8 cellular contexts compared by ENCODE assay signal in the genomic region with DNA sequence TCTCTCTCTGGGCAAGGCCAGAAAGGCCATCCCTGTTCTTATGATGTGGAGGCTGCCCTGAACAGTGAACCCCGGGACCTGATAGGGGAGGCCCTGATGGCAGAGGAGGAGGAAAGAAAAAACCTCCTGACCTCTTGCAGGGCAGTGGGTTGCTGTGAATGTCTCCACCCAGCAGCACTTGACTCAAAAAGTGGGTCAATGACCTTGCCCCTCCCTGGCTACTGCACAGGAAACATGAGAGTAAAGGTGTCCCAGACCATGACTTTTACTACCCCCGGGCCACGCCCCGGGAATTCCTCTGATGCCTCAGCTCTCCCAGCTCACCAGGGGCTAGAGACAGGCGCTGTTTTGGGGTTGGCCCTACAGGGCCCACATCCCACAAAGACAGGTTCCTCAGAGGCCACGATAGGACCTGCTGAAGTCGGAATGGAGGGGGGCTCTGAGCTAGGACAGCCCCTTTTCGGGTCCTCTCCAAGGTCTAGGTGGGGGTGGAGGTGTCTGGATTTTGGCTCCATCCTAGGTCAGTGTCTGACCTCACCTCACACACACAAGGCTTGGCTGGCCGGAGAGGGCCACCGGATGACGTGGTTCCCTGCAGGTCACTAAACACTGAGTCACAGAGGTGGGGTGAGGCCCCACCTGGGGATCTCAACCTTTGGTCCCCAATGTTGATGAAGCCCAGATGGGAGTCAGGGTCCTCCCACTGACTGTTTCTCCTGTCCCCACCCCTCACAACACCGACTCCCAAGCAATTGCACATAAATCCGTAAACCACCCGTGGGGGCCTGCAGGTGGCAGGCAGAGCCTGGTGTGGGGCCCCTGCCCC. TPM values are rescaled to one million over a fixed set of nuclear protein-coding genes. Genes with fewer than 3 reads are reported as not detected.
A peak's percentile ranks its signal among the peaks of the same experiment; 100 is the strongest.
DNase-seq lines count a peak whose midpoint lies in the region; ATAC-seq lines count a peak whose summit lies in the region.

No MANE protein-coding gene starts in this region.

- H3K4me1 Mint-ChIP-seq in T-helper 17 cell = peaks cover 50% of the 10 kb centered on the region

- H3K4me3 Mint-ChIP-seq in T-helper 17 cell = peak overlapping the region; percentile 98

- DNase-seq in activated CD4-positive, alpha-beta T cell treated with anti-CD3 and anti-CD28 coated beads for 48 hours = peak; percentile 40
- DNase-seq in activated CD4-positive, alpha-beta T cell treated with anti-CD3 and anti-CD28 coated beads for 1 hour = no peak
- peak in 2 of 3 donors; percentile 39 to 50 for DNase-seq in T-helper 17 cell
- peak; percentile 64 for DNase-seq in stimulated activated naive CD8-positive, alpha-beta T cell treated with anti-CD3 and anti-CD28 coated beads, Interleukin-15, Interleukin-2, amounts not matched to agents 100 U/mL and 50 U/mL, for 24 hours
- no peak for DNase-seq in DMS 273 (lab: John Stamatoyannopoulos, UW; ENCODE audit: unreplicated experiment)
- no peak for DNase-seq in SHP77 treated with DMSO at 0.1 percent for 48 hours (lab: John Stamatoyannopoulos, UW)

- no peak for ATAC-seq in T-helper 17 cell
- ATAC-seq in stimulated activated naive CD8-positive, alpha-beta T cell treated with anti-CD3 and anti-CD28 coated beads, Interleukin-15, Interleukin-2, amounts not matched to agents 100 U/mL and 50 U/mL, for 24 hours = no peak
- no peak for ATAC-seq in HG03108 (IDR thresholded peaks at IDR 0.05; ENCODE audit: unreplicated experiment)

- peak overlapping the region; percentile 100 for H3K27ac Mint-ChIP-seq in T-helper 17 cell

- H3K27me3 Mint-ChIP-seq in T-helper 17 cell = no peaks in the 10 kb centered on the region

- no peaks in the 10 kb centered on the region for H3K9me3 ChIP-seq in T-helper 17 cell (ENCODE audit: control insufficient read depth, low read length, poor library complexity, severe bottlenecking)
- no peaks in the 10 kb centered on the region for H3K9me3 ChIP-seq in iPS-18c (ENCODE audit: control insufficient read depth, insufficient read depth, low read length)

- peaks cover 4% of the 10 kb centered on the region for H3K36me3 Mint-ChIP-seq in T-helper 17 cell (ENCODE audit: low read depth)

- H3K4me3 ChIP-seq in iPS-18c (ENCODE audit: insufficient read depth, low read depth, low read length) = peak overlapping the region; percentile 79; the same call in 1 of the 2 replicates

RNA-seq across cellular contexts. Expression of gene RHOF, which starts 1.6 kb away (rescaled TPM):
- total RNA-seq in T-helper 17 cell = 100 to 1,000 TPM; 121 to 122 TPM

RNA-seq across cellular contexts. Expression of gene SETD1B, which starts 11.9 kb away (rescaled TPM):
- total RNA-seq in T-helper 17 cell = 10 to 100 TPM; 54.5 to 64.1 TPM

Comparison
In these comparisons a context has a peak if more than half of its experiments do, and no peak if none do; other contexts are left out.
1. DNase-seq: peak in activated CD4-positive, alpha-beta T cell treated with anti-CD3 and anti-CD28 coated beads for 48 hours (single experiment), T-helper 17 cell (2 of 3) and stimulated activated naive CD8-positive, alpha-beta T cell treated with anti-CD3 and anti-CD28 coated beads, Interleukin-15, Interleukin-2, amounts not matched to agents 100 U/mL and 50 U/mL, for 24 hours (single experiment); none in activated CD4-positive, alpha-beta T cell treated with anti-CD3 and anti-CD28 coated beads for 1 hour (single experiment), DMS 273 (single experiment) and SHP77 treated with DMSO at 0.1 percent for 48 hours (single experiment).